Comparison of ENCODE assay signal across 23 cellular contexts in genomic region chr19:18991468-18991867, GRCh38. TPM values are rescaled to one million over a fixed set of nuclear protein-coding genes. Genes with fewer than 3 reads are reported as not detected.
DNase-seq lines count a peak whose midpoint lies in the region; ATAC-seq, FAIRE-seq and TF ChIP-seq lines count a peak whose summit lies in the region.
"Had no signal": no experiment of that assay in that cellular context is flagged by ENCODE, and none has a peak within 500 bp of the region (broad histone marks: within the 10 kb centered on the region; RNA-seq: fewer than 3 reads in every experiment).

No MANE protein-coding gene starts in this region.

- no peaks in the 10 kb centered on the region for H3K4me1 Mint-ChIP-seq in activated naive CD4-positive, alpha-beta T cell treated with anti-CD3 and anti-CD28 coated beads, Interleukin-2, amount 10 ng/mL, durations not matched to agents 7 days and 5 days

- ATAC-seq in Right ventricle myocardium superior (ENCODE audit: poor library complexity): no peak
- ATAC-seq in K562: no peak
- ATAC-seq: A549; CD8-positive, alpha-beta T cell had no signal

- TF ChIP-seq POLR2A in K562 (conservative IDR thresholded peaks at IDR 0.05) (no peak), sigmoid colon (IDR thresholded peaks at IDR 0.05) (no peak)

- H3K4me3 ChIP-seq in left ventricle myocardium inferior (no peak overlapping the region), K562 (no peak overlapping the region), sigmoid colon (no peak overlapping the region)
- H3K4me3 ChIP-seq: A549; BLaER1 treated with 17β-estradiol and CSF1 and Interleukin-3, amounts not matched to agents 10 nM and 100 nM had no signal

- H3K9me3 Mint-ChIP-seq in activated naive CD4-positive, alpha-beta T cell treated with anti-CD3 and anti-CD28 coated beads, Interleukin-2, amount 10 ng/mL, durations not matched to agents 7 days and 5 days: no peaks in the 10 kb centered on the region
- H3K9me3 Mint-ChIP-seq: CD4-positive, alpha-beta T cell; CD8-positive, alpha-beta T cell had no signal

- H4K20me1 ChIP-seq in K562 (replicated peaks; ENCODE audit: control insufficient read depth, insufficient read depth, low read length): peaks cover 5% of the 10 kb centered on the region; the same call in 1 of the 2 replicates

- in situ Hi-C loops in K562 (cut with MboI): no loop called here

- intact Hi-C loops in left ventricle myocardium inferior (cut with micrococcal nuclease) (no loop called here), Right ventricle myocardium superior (cut with DNase I) (no loop called here), K562 (cut with micrococcal nuclease) (no loop called here), sigmoid colon (cut with DNase I) (no loop called here)

- no peak for TF ChIP-seq RAD21 in K562 (CRISPR knock-in tag; conservative IDR thresholded peaks at IDR 0.05 in 1 of 2, IDR thresholded peaks at IDR 0.05 in 1 of 2)

- no TSS peak for BruUV-seq in K562 (replicated peaks; lab: Mats Ljungman, UMichigan)

- H3K27ac Mint-ChIP-seq in activated naive CD4-positive, alpha-beta T cell treated with anti-CD3 and anti-CD28 coated beads, Interleukin-2, amount 10 ng/mL, durations not matched to agents 7 days and 5 days: peak overlapping the region; percentile 24
- H3K27ac Mint-ChIP-seq: B cell; CD4-positive, alpha-beta T cell; CD8-positive, alpha-beta T cell had no signal

- DNase-seq in activated naive CD4-positive, alpha-beta T cell treated with anti-CD3 and anti-CD28 coated beads, Interleukin-2, amount 10 ng/mL, durations not matched to agents 7 days and 5 days: no peak
- no peak for DNase-seq in activated naive CD4-positive, alpha-beta T cell treated with Interleukin-2 at 50 U/mL for 16 hours
- DNase-seq in left ventricle myocardium inferior (no peak), Right ventricle myocardium superior (no peak), K562 (ENCODE audit: extremely low read depth in 1 of 4, low spot score in 3 of 4) (no peak), NCI-H1436 treated with DMSO at 0.1 percent for 48 hours (lab: John Stamatoyannopoulos, UW) (no peak), sigmoid colon (no peak)
- DNase-seq: AML-193; Caco-2; Calu3; CD4-positive, alpha-beta T cell; CD8-positive, alpha-beta T cell; DMS79 treated with DMSO at 0.1 percent for 48 hours; GF-D8 had no signal

- peaks cover 13% of the 10 kb centered on the region for H3K27me3 Mint-ChIP-seq in activated naive CD4-positive, alpha-beta T cell treated with anti-CD3 and anti-CD28 coated beads, Interleukin-2, amount 10 ng/mL, durations not matched to agents 7 days and 5 days

- no peaks in the 10 kb centered on the region for H3K9me1 ChIP-seq in K562 (ENCODE audit: control insufficient read depth, insufficient read depth, low read length)

- H2AFZ ChIP-seq in K562 (ENCODE audit: low read depth, low read length): no peak overlapping the region

- no peak overlapping the region for H3K4me3 Mint-ChIP-seq in activated naive CD4-positive, alpha-beta T cell treated with anti-CD3 and anti-CD28 coated beads, Interleukin-2, amount 10 ng/mL, durations not matched to agents 7 days and 5 days
- H3K4me3 Mint-ChIP-seq: B cell; CD4-positive, alpha-beta T cell; CD8-positive, alpha-beta T cell had no signal

- CTCF ChIA-PET in activated naive CD4-positive, alpha-beta T cell treated with anti-CD3 and anti-CD28 coated beads, Interleukin-2, amount 10 ng/mL, durations not matched to agents 7 days and 5 days (lab: Charles Lee): no interaction called here
- CTCF ChIA-PET in K562 (lab: Yijun Ruan, JAX; ENCODE audit: low intra/inter-chr PET ratio): interaction anchor here (0.5 kb wide), 1 partner anchor 15 kb away, joined by 6 read pairs; no protein-coding TSS in a partner anchor

- peaks cover 25% of the 10 kb centered on the region for H3K36me3 Mint-ChIP-seq in activated naive CD4-positive, alpha-beta T cell treated with anti-CD3 and anti-CD28 coated beads, Interleukin-2, amount 10 ng/mL, durations not matched to agents 7 days and 5 days

- H3K4me1 ChIP-seq in left ventricle myocardium inferior: peaks cover 18% of the 10 kb centered on the region
- H3K4me1 ChIP-seq in K562 (replicated peaks in 1 of 2; ENCODE audit: control insufficient read depth in 2 of 2, insufficient read depth in 2 of 2, low read length in 2 of 2): peaks cover 0 to 9% of the 10 kb centered on the region in 2 experiments; a peak in 1 of 5 replicates
- peaks cover 0 to 2% (median 0%) of the 10 kb centered on the region in 4 donors for H3K4me1 ChIP-seq in sigmoid colon
- H3K4me1 ChIP-seq: A549, Caco-2 had no signal

- H3K4me2 ChIP-seq in K562 (ENCODE audit: insufficient read depth, low read length): no peak overlapping the region
- H3K4me2 ChIP-seq: A549; BLaER1 treated with 17β-estradiol and CSF1 and Interleukin-3, amounts not matched to agents 10 nM and 100 nM had no signal

- H3K36me3 ChIP-seq in left ventricle myocardium inferior (peaks cover 45% of the 10 kb centered on the region), K562 (ENCODE audit: control insufficient read depth, insufficient read depth, low read length) (peaks cover 52% of the 10 kb centered on the region; the same call in 2 of the 3 replicates), sigmoid colon (peaks cover 9 to 53% (median 23%) of the 10 kb centered on the region in 4 donors)

- FAIRE-seq in K562 (lab: Jason Lieb, UNC): no peak
- FAIRE-seq: A549, D721Med, G401.6, GM12891, GM19239 had no signal

- H3K27me3 ChIP-seq in left ventricle myocardium inferior (ENCODE audit: low read depth): no peaks in the 10 kb centered on the region
- H3K27me3 ChIP-seq in K562 (ENCODE audit: control insufficient read depth in 2 of 2, insufficient read depth in 2 of 2, low read length in 2 of 2): no peaks in the 10 kb centered on the region; a peak in 1 of 5 replicates
- H3K27me3 ChIP-seq in sigmoid colon: no peaks in the 10 kb centered on the region
- H3K27me3 ChIP-seq: BLaER1 treated with 17β-estradiol and CSF1 and Interleukin-3, amounts not matched to agents 10 nM and 100 nM had no signal

- H3K9ac ChIP-seq in K562 (ENCODE audit: insufficient read depth in 1 of 2, low read depth in 2 of 2, low read length in 2 of 2): no peak overlapping the region
- H3K9ac ChIP-seq: BLaER1 treated with 17β-estradiol and CSF1 and Interleukin-3, amounts not matched to agents 10 nM and 100 nM had no signal

- H3K9me3 ChIP-seq in left ventricle myocardium inferior (replicated peaks) (no peaks in the 10 kb centered on the region), K562 (replicated peaks; ENCODE audit: control insufficient read depth, insufficient read depth, low read depth, low read length) (no peaks in the 10 kb centered on the region), sigmoid colon (no peaks in the 10 kb centered on the region)
- H3K9me3 ChIP-seq: A549; BLaER1 treated with 17β-estradiol and CSF1 and Interleukin-3, amounts not matched to agents 10 nM and 100 nM; Caco-2 had no signal

- peak overlapping the region; percentile 1 for H3K27ac ChIP-seq in left ventricle myocardium inferior (replicated peaks)
- no peak overlapping the region for H3K27ac ChIP-seq in K562 (ENCODE audit: extremely low read depth, low read depth, low read length)
- no peak overlapping the region for H3K27ac ChIP-seq in sigmoid colon
- H3K27ac ChIP-seq: 22Rv1; A549; BLaER1 treated with 17β-estradiol and CSF1 and Interleukin-3, amounts not matched to agents 10 nM and 100 nM; C4-2B had no signal

- WGBS in K562 (ENCODE audit: insufficient coverage, low coverage, missing lambda C conversion rate): 92% methylated on average over 12 of the region's 14 CpGs
- WGBS in sigmoid colon, 2 donors: 95 to 97% methylated on average over 14 of the region's 14 CpGs

- POLR2A ChIA-PET in K562 (lab: Yijun Ruan, JAX): interaction anchor here (1.1 kb wide), 1 partner anchor 24 kb away, joined by 3 read pairs; no protein-coding TSS in a partner anchor

- no peak for TF ChIP-seq EP300 in K562 (IDR thresholded peaks at IDR 0.05; ENCODE audit: low read length)
- TF ChIP-seq EP300 in sigmoid colon (IDR thresholded peaks at IDR 0.05): no peak

- H3K79me2 ChIP-seq in K562 (ENCODE audit: control insufficient read depth, insufficient read depth, low read length): no peaks in the 10 kb centered on the region

- TF ChIP-seq CTCF in left ventricle myocardium inferior (IDR thresholded peaks at IDR 0.05; ENCODE audit: borderline replicate concordance) (no peak), K562 (IDR thresholded peaks at IDR 0.05 in 2 of 3, conservative IDR thresholded peaks at IDR 0.05 in 1 of 3; ENCODE audit: insufficient read depth in 2 of 3, low read depth in 1 of 3, low read length in 3 of 3) (no peak), sigmoid colon (IDR thresholded peaks at IDR 0.05) (no peak)

RNA-seq across cellular contexts. Expression of gene SUGP2, which starts 41.8 kb away (rescaled TPM):
- total RNA-seq in left ventricle myocardium inferior: 68.2 TPM
- total RNA-seq in Right ventricle myocardium superior: 58.8 TPM
- 383 and 414 TPM in 2 replicates for total RNA-seq in K562 (2011; cell fraction: chromatin; rRNA removed; ENCODE audit: low replicate concordance)
- total RNA-seq in K562 (2011; cell fraction: nucleolus; rRNA removed): 210 and 215 TPM in 2 replicates
- total RNA-seq in K562 (2011; cell fraction: nucleoplasm; rRNA removed): 214 and 219 TPM in 2 replicates
- total RNA-seq in K562 (2014; rRNA removed): 50.6 and 61.7 TPM in 2 replicates
- total RNA-seq in K562 (2014; rRNA removed; fragmentation: Illumina TruSeq; extraction: Trizol): 63.1 and 70.8 TPM in 2 replicates
- total RNA-seq in K562 (2015; rRNA removed; fragmentation: Illumina TruSeq; extraction: Trizol): 60.5 and 61.8 TPM in 2 replicates
- total RNA-seq in K562 (2021): 96.4 and 97.5 TPM in 2 replicates
- 101 and 135 TPM in 2 replicates for polyA plus RNA-seq in K562 (2011; rRNA removed)
- 49.7 and 83.6 TPM in 2 replicates for polyA plus RNA-seq in K562 (2011; cell fraction: cytosol; rRNA removed)
- 318 and 368 TPM in 2 replicates for polyA plus RNA-seq in K562 (2011; cell fraction: nucleus; rRNA removed)
- polyA plus RNA-seq in K562 (2012): 73.8 and 103 TPM in 2 replicates
- 82.8 and 89.9 TPM in 2 replicates for polyA plus RNA-seq in K562 (2014; fragmentation: Illumina TruSeq; extraction: Trizol)
- polyA plus RNA-seq in K562 (2014; fragmentation: Nextera tagmentation; extraction: Ambion mirVana): 10 to 100 TPM; 13.1 to 22.6 TPM
- 93.0 and 120 TPM in 2 replicates for polyA plus RNA-seq in K562 (2014; rRNA removed)
- polyA minus RNA-seq in K562 (2011; rRNA and poly(A)+ RNA removed): 58.5 and 77.2 TPM in 2 replicates
- polyA minus RNA-seq in K562 (2011; cell fraction: cytosol; rRNA and poly(A)+ RNA removed): 32.1 and 32.5 TPM in 2 replicates
- polyA minus RNA-seq in K562 (2011; cell fraction: nucleus; rRNA and poly(A)+ RNA removed): 80.9 and 135 TPM in 2 replicates
- total RNA-seq in sigmoid colon: 10 to 100 TPM; 25.0 to 82.3 (median 33.2) TPM
- polyA plus RNA-seq in sigmoid colon: 10 to 100 TPM in 1 of 3 donors, 1 to 10 TPM in 2; 7.8 to 45.8 (median 9.0) TPM

RNA-seq across cellular contexts. Expression of gene ARMC6, which starts 41.9 kb away (rescaled TPM):
- total RNA-seq in left ventricle myocardium inferior (15.0 TPM), Right ventricle myocardium superior (15.1 TPM), K562 (2014; rRNA removed) (93.4 and 116 TPM in 2 replicates), K562 (2014; rRNA removed; fragmentation: Illumina TruSeq; extraction: Trizol) (25.9 and 40.9 TPM in 2 replicates), K562 (2015; rRNA removed; fragmentation: Illumina TruSeq; extraction: Trizol) (62.3 and 63.9 TPM in 2 replicates), K562 (2021) (69.2 and 73.4 TPM in 2 replicates), sigmoid colon (10 to 100 TPM; 11.4 to 21.7 (median 13.5) TPM)
- 30.4 and 88.7 TPM in 2 replicates for total RNA-seq in K562 (2011; cell fraction: chromatin; rRNA removed; ENCODE audit: low replicate concordance)
- total RNA-seq in K562 (2011; cell fraction: nucleolus; rRNA removed): 63.9 and 75.1 TPM in 2 replicates
- 40.5 and 41.2 TPM in 2 replicates for total RNA-seq in K562 (2011; cell fraction: nucleoplasm; rRNA removed)
- polyA plus RNA-seq in K562 (2011; rRNA removed) (38.1 and 47.1 TPM in 2 replicates), K562 (2014; fragmentation: Illumina TruSeq; extraction: Trizol) (63.6 and 75.5 TPM in 2 replicates), K562 (2014; fragmentation: Nextera tagmentation; extraction: Ambion mirVana) (1 to 10 TPM; 2.1 to 5.4 TPM), K562 (2014; rRNA removed) (65.4 and 76.3 TPM in 2 replicates), sigmoid colon (10 to 100 TPM; 15.6 to 23.5 (median 20.3) TPM)
- 48.2 and 88.3 TPM in 2 replicates for polyA plus RNA-seq in K562 (2011; cell fraction: cytosol; rRNA removed)
- polyA plus RNA-seq in K562 (2011; cell fraction: nucleus; rRNA removed): 48.6 and 65.2 TPM in 2 replicates
- 53.4 and 54.5 TPM in 2 replicates for polyA plus RNA-seq in K562 (2012)
- 23.4 and 39.5 TPM in 2 replicates for polyA minus RNA-seq in K562 (2011; rRNA and poly(A)+ RNA removed)
- polyA minus RNA-seq in K562 (2011; cell fraction: cytosol; rRNA and poly(A)+ RNA removed): 50.9 and 61.3 TPM in 2 replicates
- polyA minus RNA-seq in K562 (2011; cell fraction: nucleus; rRNA and poly(A)+ RNA removed): 25.5 and 25.7 TPM in 2 replicates

RNA-seq across cellular contexts. Expression of gene HOMER3, which starts 50.5 kb away (rescaled TPM):
- total RNA-seq in left ventricle myocardium inferior (14.7 TPM), Right ventricle myocardium superior (9.9 TPM), K562 (2014; rRNA removed) (4.2 and 6.8 TPM in 2 replicates), K562 (2014; rRNA removed; fragmentation: Illumina TruSeq; extraction: Trizol) (1.2 and 1.3 TPM in 2 replicates), K562 (2015; rRNA removed; fragmentation: Illumina TruSeq; extraction: Trizol) (1.5 and 2.7 TPM in 2 replicates), K562 (2021) (3.4 and 4.1 TPM in 2 replicates), sigmoid colon (10 to 100 TPM; 15.7 to 36.3 (median 31.8) TPM)
- 9.9 and 22.2 TPM in 2 replicates for total RNA-seq in K562 (2011; cell fraction: chromatin; rRNA removed; ENCODE audit: low replicate concordance)
- total RNA-seq in K562 (2011; cell fraction: nucleolus; rRNA removed): 12.0 and 12.4 TPM in 2 replicates
- 9.1 and 12.6 TPM in 2 replicates for total RNA-seq in K562 (2011; cell fraction: nucleoplasm; rRNA removed)
- polyA plus RNA-seq in K562 (2011; rRNA removed) (5.1 and 10.3 TPM in 2 replicates), K562 (2014; fragmentation: Illumina TruSeq; extraction: Trizol) (2.9 and 4.7 TPM in 2 replicates), K562 (2014; fragmentation: Nextera tagmentation; extraction: Ambion mirVana) (not detected), K562 (2014; rRNA removed) (3.7 and 6.4 TPM in 2 replicates), sigmoid colon (10 to 100 TPM in 1 of 3 donors, 1 to 10 TPM in 2; 6.2 to 22.8 (median 6.6) TPM)
- polyA plus RNA-seq in K562 (2011; cell fraction: cytosol; rRNA removed): 9.6 and 10.5 TPM in 2 replicates
- 9.2 and 20.4 TPM in 2 replicates for polyA plus RNA-seq in K562 (2011; cell fraction: nucleus; rRNA removed)
- polyA plus RNA-seq in K562 (2012): 2.4 and 5.5 TPM in 2 replicates
- 2.5 and 2.9 TPM in 2 replicates for polyA minus RNA-seq in K562 (2011; rRNA and poly(A)+ RNA removed)
- 3.3 and 6.9 TPM in 2 replicates for polyA minus RNA-seq in K562 (2011; cell fraction: cytosol; rRNA and poly(A)+ RNA removed)
- 3.4 and 8.3 TPM in 2 replicates for polyA minus RNA-seq in K562 (2011; cell fraction: nucleus; rRNA and poly(A)+ RNA removed)
